ENCODE assay signal across 8 cellular contexts in the genomic region with DNA sequence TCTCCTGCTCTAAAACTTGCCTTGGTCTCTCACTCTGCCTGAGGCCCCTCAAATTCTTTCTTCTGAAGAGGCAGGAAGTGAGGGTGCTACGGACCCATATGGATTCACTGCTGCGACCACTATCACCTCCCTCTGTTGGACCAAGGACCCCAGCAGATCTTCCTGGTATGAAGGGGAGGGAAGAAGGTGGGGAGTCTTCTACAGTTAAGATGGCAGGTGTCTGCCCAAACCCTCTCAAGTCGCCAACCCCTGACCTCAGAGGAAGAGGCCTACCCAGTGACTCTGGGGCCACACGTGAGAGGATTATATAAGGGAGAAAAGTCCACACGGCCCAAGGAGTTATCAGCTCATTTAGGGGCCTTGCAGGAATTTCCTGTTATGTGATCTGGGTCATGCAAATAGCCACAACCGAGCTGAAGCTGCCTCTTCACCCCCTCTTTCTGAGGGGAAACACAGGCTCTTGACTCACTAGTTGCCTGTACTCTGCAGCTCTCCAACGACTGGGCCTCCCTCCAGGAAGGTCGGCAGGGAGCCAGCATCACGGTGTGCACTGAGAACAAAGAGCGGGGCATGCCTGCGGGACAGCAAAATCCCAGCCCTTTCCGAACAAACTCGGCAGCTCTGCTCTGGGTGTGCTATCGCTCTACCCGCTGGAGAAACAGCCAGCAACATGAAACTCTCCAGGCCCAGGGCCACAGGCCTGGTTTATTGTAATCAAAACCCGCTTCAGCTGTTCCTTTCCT.
DNase-seq lines count a peak whose midpoint lies in the region; ATAC-seq and TF ChIP-seq lines count a peak whose summit lies in the region.

No MANE protein-coding gene starts in this region.

- TF ChIP-seq CTCF in mucosa of descending colon (IDR thresholded peaks at IDR 0.05) (no peak), type B pancreatic cell (conservative IDR thresholded peaks at IDR 0.05) (no peak)

- peak overlapping the region; percentile 8 for H3K4me3 ChIP-seq in SK-N-MC
- H3K4me3 ChIP-seq in mucosa of descending colon, result no peak overlapping the region

- H3K27me3 Mint-ChIP-seq in type B pancreatic cell, result peaks cover 4% of the 10 kb centered on the region

- H3K36me3 ChIP-seq in SK-N-MC (ENCODE audit: insufficient read depth, low read length), result no peaks in the 10 kb centered on the region
- no peaks in the 10 kb centered on the region for H3K36me3 ChIP-seq in mucosa of descending colon (ENCODE audit: low read depth)

- H3K27ac Mint-ChIP-seq in type B pancreatic cell, result peak overlapping the region; percentile 66

- no peaks in the 10 kb centered on the region for H3K36me3 Mint-ChIP-seq in type B pancreatic cell

- H3K27ac ChIP-seq in SK-N-MC, result peak overlapping the region; percentile 94

- H3K4me3 Mint-ChIP-seq in type B pancreatic cell, result peak overlapping the region; percentile 8

- intact Hi-C loops in mucosa of descending colon (cut with DNase I, micrococcal nuclease), result no loop called here

- peaks cover 82% of the 10 kb centered on the region for H3K4me1 Mint-ChIP-seq in type B pancreatic cell (ENCODE audit: unreplicated experiment)

- no peaks in the 10 kb centered on the region for H3K9me3 Mint-ChIP-seq in type B pancreatic cell

- peak overlapping the region; percentile 44 for H3K9ac ChIP-seq in SK-N-MC (ENCODE audit: insufficient read length)

- DNase-seq in COR-L47 (lab: John Stamatoyannopoulos, UW), result peak; percentile 87
- DNase-seq in SK-N-MC (ENCODE audit: low read depth, low spot score), result no peak
- DNase-seq in mucosa of descending colon, result peak; percentile 78 to 82 (median 81)
- no peak for DNase-seq in type B pancreatic cell (ENCODE audit: extremely low spot score, unreplicated experiment)
- DNase-seq in NOMO-1 (lab: John Stamatoyannopoulos, UW; ENCODE audit: unreplicated experiment in 2 of 2), result no peak

- peak; percentile 57 for ATAC-seq in HG03442 (IDR thresholded peaks at IDR 0.05; ENCODE audit: unreplicated experiment)
- ATAC-seq in esophagus mucosa, result peak; percentile 82
- peak; percentile 66 for ATAC-seq in mucosa of descending colon
- no peak for ATAC-seq in HG02840 (IDR thresholded peaks at IDR 0.05; ENCODE audit: low FRiP score, unreplicated experiment)

- peaks cover 27% of the 10 kb centered on the region for H3K4me1 ChIP-seq in mucosa of descending colon (ENCODE audit: low read depth)

- H3K9me3 ChIP-seq in SK-N-MC (ENCODE audit: low read depth, low read length) (no peaks in the 10 kb centered on the region), mucosa of descending colon (no peaks in the 10 kb centered on the region)

Comparison
In these comparisons a context has a peak if more than half of its experiments do, and no peak if none do; other contexts are left out.
1. DNase-seq: peak in COR-L47 (single experiment) and mucosa of descending colon (3 of 3); none in SK-N-MC (single experiment), type B pancreatic cell (single experiment) and NOMO-1 (0 of 2).